In genomic region chr1:6386371-6386949, GRCh38 we compare ENCODE assay signal across 11 cellular contexts. TPM values are rescaled to one million over a fixed set of nuclear protein-coding genes. Genes with fewer than 3 reads are reported as not detected.
A peak's percentile ranks its signal among the peaks of the same experiment; 100 is the strongest.
DNase-seq lines count a peak whose midpoint lies in the region; ATAC-seq and TF ChIP-seq lines count a peak whose summit lies in the region.
"Had no signal": no experiment of that assay in that cellular context is flagged by ENCODE, and none has a peak within 500 bp of the region (broad histone marks: within the 10 kb centered on the region; RNA-seq: fewer than 3 reads in every experiment).

No MANE protein-coding gene starts in this region.

- H3K36me3 Mint-ChIP-seq in CD8-positive, alpha-beta T cell: no peaks in the 10 kb centered on the region

- H3K4me3 ChIP-seq in suprapubic skin: no peak overlapping the region
- no peak overlapping the region for H3K4me3 ChIP-seq in CD8-positive, alpha-beta T cell (ENCODE audit: low read depth, low read length)
- H3K4me3 ChIP-seq in gastroesophageal sphincter: no peak overlapping the region

- no peak overlapping the region for H3K4me3 Mint-ChIP-seq in CD8-positive, alpha-beta T cell
- H3K4me3 Mint-ChIP-seq: neural progenitor cell; stimulated activated naive CD8-positive, alpha-beta T cell treated with anti-CD3 and anti-CD28 coated beads, Interleukin-15, Interleukin-2, amounts not matched to agents 100 ng/mL and 50 ng/mL, for 24 hours had no signal

- no peaks in the 10 kb centered on the region for H3K4me1 Mint-ChIP-seq in CD8-positive, alpha-beta T cell (ENCODE audit: low read depth)

- intact Hi-C loops in CD8-positive, alpha-beta T cell (cut with DNase I, micrococcal nuclease): no loop called here

- DNase-seq in HT-29 (ENCODE audit: low spot score): peak; percentile 19
- DNase-seq in amniotic epithelial cell (ENCODE audit: low read depth): peak; percentile 81
- DNase-seq in glomerular visceral epithelial cell (ENCODE audit: extremely low spot score): peak; percentile 60
- no peak for DNase-seq in suprapubic skin (ENCODE audit: low spot score in 2 of 2)
- no peak for DNase-seq in CD8-positive, alpha-beta T cell
- DNase-seq: activated T-cell treated with anti-CD3 and anti-CD28 coated beads for 4 hours had no signal

- TF ChIP-seq POLR2A in suprapubic skin (IDR thresholded peaks at IDR 0.05): no peak
- no peak for TF ChIP-seq POLR2A in gastroesophageal sphincter (IDR thresholded peaks at IDR 0.05)

- H3K27ac Mint-ChIP-seq in CD8-positive, alpha-beta T cell: no peak overlapping the region
- H3K27ac Mint-ChIP-seq: stimulated activated naive CD8-positive, alpha-beta T cell treated with anti-CD3 and anti-CD28 coated beads, Interleukin-15, Interleukin-2, amounts not matched to agents 100 ng/mL and 50 ng/mL, for 24 hours had no signal

- no peaks in the 10 kb centered on the region for H3K27me3 Mint-ChIP-seq in CD8-positive, alpha-beta T cell (ENCODE audit: low read depth)
- H3K27me3 Mint-ChIP-seq: stimulated activated naive CD8-positive, alpha-beta T cell treated with anti-CD3 and anti-CD28 coated beads, Interleukin-15, Interleukin-2, amounts not matched to agents 100 ng/mL and 50 ng/mL, for 24 hours had no signal

- H3K4me1 ChIP-seq in suprapubic skin (peaks cover 18% of the 10 kb centered on the region), gastroesophageal sphincter (peaks cover 0 to 19% (median 0%) of the 10 kb centered on the region in 3 donors)
- no peaks in the 10 kb centered on the region for H3K4me1 ChIP-seq in CD8-positive, alpha-beta T cell (ENCODE audit: insufficient read depth, low read length)

- H3K27ac ChIP-seq in suprapubic skin (peak overlapping the region; percentile 59), gastroesophageal sphincter (no peak overlapping the region)
- no peak overlapping the region for H3K27ac ChIP-seq in CD8-positive, alpha-beta T cell (ENCODE audit: low read depth, low read length)

- 68% methylated on average over 10 of the region's 10 CpGs for WGBS in suprapubic skin
- WGBS in gastroesophageal sphincter (ENCODE audit: low coverage in 1 of 2), 2 donors: 70 to 81% methylated on average over 8 to 10 of the region's 10 CpGs

- ATAC-seq in CD8-positive, alpha-beta T cell: no peak
- ATAC-seq in HG02759 (IDR thresholded peaks at IDR 0.05; ENCODE audit: unreplicated experiment) (no peak), gastroesophageal sphincter (no peak)

- CTCF ChIA-PET in CD8-positive, alpha-beta T cell (lab: Charles Lee): interaction anchor here (2.4 kb wide), 1 partner anchor 23 kb away, joined by 6 read pairs; no protein-coding TSS in a partner anchor

- H3K9me3 Mint-ChIP-seq in CD8-positive, alpha-beta T cell: no peaks in the 10 kb centered on the region
- H3K9me3 Mint-ChIP-seq: stimulated activated naive CD8-positive, alpha-beta T cell treated with anti-CD3 and anti-CD28 coated beads, Interleukin-15, Interleukin-2, amounts not matched to agents 100 ng/mL and 50 ng/mL, for 24 hours had no signal

- H3K9me3 ChIP-seq in suprapubic skin (no peaks in the 10 kb centered on the region), gastroesophageal sphincter (no peaks in the 10 kb centered on the region)
- H3K9me3 ChIP-seq in CD8-positive, alpha-beta T cell (ENCODE audit: low read length): no peaks in the 10 kb centered on the region

- H3K36me3 ChIP-seq in suprapubic skin (no peaks in the 10 kb centered on the region), gastroesophageal sphincter (no peaks in the 10 kb centered on the region)
- H3K36me3 ChIP-seq in CD8-positive, alpha-beta T cell (ENCODE audit: insufficient read depth, low read length): no peaks in the 10 kb centered on the region
- H3K36me3 ChIP-seq: neural progenitor cell had no signal

- TF ChIP-seq CTCF in suprapubic skin (IDR thresholded peaks at IDR 0.05) (no peak), gastroesophageal sphincter (IDR thresholded peaks at IDR 0.05) (no peak)
- TF ChIP-seq CTCF in CD8-positive, alpha-beta T cell (IDR thresholded peaks at IDR 0.05): no peak

- POLR2A ChIA-PET in CD8-positive, alpha-beta T cell (lab: Charles Lee): no interaction called here

- TF ChIP-seq EP300 in suprapubic skin (IDR thresholded peaks at IDR 0.05) (no peak), gastroesophageal sphincter (IDR thresholded peaks at IDR 0.05) (no peak)

- H3K27me3 ChIP-seq in suprapubic skin (no peaks in the 10 kb centered on the region), gastroesophageal sphincter (no peaks in the 10 kb centered on the region)
- no peaks in the 10 kb centered on the region for H3K27me3 ChIP-seq in CD8-positive, alpha-beta T cell (ENCODE audit: insufficient read depth, low read length)
- H3K27me3 ChIP-seq: neural progenitor cell had no signal

RNA-seq across cellular contexts. Expression of gene ACOT7, which starts 7.1 kb away (rescaled TPM):
- 31.7 and 33.9 TPM in 2 replicates for total RNA-seq in HT-29 (2014; rRNA removed; shearing (Covaris generic))
- total RNA-seq in suprapubic skin (10 to 100 TPM in 3 of 4 donors, 1 to 10 TPM in 1; 8.4 to 40.5 (median 26.7) TPM), gastroesophageal sphincter (10 to 100 TPM; 22.3 to 32.5 (median 25.0) TPM)
- total RNA-seq in CD8-positive, alpha-beta T cell: 1 to 10 TPM; 2.8 to 3.1 TPM

RNA-seq across cellular contexts. Expression of gene HES2, which starts 33.3 kb away (rescaled TPM):
- total RNA-seq in HT-29 (2014; rRNA removed; shearing (Covaris generic)): 0.16 TPM in 1 of 2 replicates, not detected in the other
- total RNA-seq in suprapubic skin: 10 to 100 TPM; 18.2 to 36.4 (median 24.9) TPM
- total RNA-seq in CD8-positive, alpha-beta T cell: not detected
- 1 to 10 TPM in 1 of 4 donors, not detected in 3; 7.3 TPM for total RNA-seq in gastroesophageal sphincter
- total RNA-seq: LHCN-M2 had no signal

RNA-seq across cellular contexts. Expression of gene ESPN, which starts 38.1 kb away (rescaled TPM):
- total RNA-seq in HT-29 (2014; rRNA removed; shearing (Covaris generic)): 1.9 and 5.2 TPM in 2 replicates
- total RNA-seq in suprapubic skin (10 to 100 TPM; 37.6 to 54.4 (median 48.8) TPM), gastroesophageal sphincter (under 1 TPM in 3 of 4 donors, not detected in 1; 0.47 to 0.92 (median 0.81) TPM)
- total RNA-seq in CD8-positive, alpha-beta T cell: 1 to 10 TPM; 2.7 to 5.5 TPM
- total RNA-seq: LHCN-M2 had no signal

Comparison
In these comparisons a context has a peak if more than half of its experiments do, and no peak if none do; other contexts are left out.
1. DNase-seq: peak in HT-29 (single experiment), amniotic epithelial cell (single experiment) and glomerular visceral epithelial cell (single experiment); none in suprapubic skin (0 of 2) and CD8-positive, alpha-beta T cell (0 of 7).